Comparison of ENCODE assay signal across 3 cellular contexts in the genomic region with DNA sequence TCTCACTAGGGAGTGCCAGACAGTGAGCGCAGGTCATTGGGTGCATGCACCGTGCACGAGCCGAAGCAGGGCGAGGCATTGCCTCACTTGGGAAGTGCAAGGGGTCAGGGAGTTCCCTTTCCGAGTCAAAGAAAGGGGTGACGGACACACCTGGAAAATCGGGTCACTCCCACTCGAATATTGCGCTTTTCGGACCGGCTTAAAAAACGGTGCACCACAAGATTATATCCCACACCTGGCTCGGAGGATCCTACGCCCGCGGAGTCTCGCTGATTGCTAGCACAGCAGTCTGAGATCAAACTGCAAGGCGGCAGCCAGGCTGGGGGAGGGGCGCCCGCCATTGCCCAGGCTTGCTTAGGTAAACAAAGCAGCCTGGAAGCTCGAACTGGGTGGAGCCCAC. TPM values are rescaled to one million over a fixed set of nuclear protein-coding genes. Genes with fewer than 3 reads are reported as not detected.
"Had no signal": no experiment of that assay in that cellular context is flagged by ENCODE, and none has a peak within 500 bp of the region (broad histone marks: within the 10 kb centered on the region; RNA-seq: fewer than 3 reads in every experiment).

No MANE protein-coding gene starts in this region.

RNA-seq across cellular contexts. Expression of a gene that starts 43.7 kb away (rescaled TPM):
- total RNA-seq: activated CD8-positive, alpha-beta memory T cell treated with anti-CD3 and anti-CD28 coated beads for 36 hours; activated T-helper 2 cell treated with anti-CD3 and anti-CD28 coated beads, Interferon-gamma antibody, Interleukin-2, Interleukin-4, amounts not matched to agents 10 μg/mL and 5 μg/mL and 100 μg/mL, durations not matched to agents 14 hours and 24 hours and 36 hours; naive thymus-derived CD8-positive, alpha-beta T cell had no signal
- polyA plus RNA-seq: naive thymus-derived CD8-positive, alpha-beta T cell had no signal
